In the genomic region with DNA sequence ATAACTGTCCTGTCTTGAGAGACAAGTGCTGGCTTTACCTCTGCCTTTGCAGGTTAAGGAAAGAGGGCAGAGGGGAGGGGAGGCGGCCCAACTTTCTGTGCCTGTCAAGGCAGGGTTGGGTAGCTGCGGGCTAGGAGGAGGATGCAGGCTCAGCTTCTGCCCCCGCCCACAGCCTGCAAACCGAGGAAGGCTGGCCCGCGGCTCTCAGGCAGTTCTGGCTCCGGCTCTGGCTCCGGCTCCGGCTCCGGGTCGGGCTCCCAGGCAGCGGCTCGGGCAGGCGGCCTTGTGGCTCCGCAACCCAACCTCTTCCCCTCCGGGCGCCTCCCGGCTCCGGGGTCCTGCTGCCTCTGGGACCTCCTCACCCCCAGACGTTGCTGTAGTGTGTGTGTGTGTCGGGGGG, we compare ENCODE assay signal across 1 cellular context.
TF ChIP-seq lines count a peak whose summit lies in the region.

No MANE protein-coding gene starts in this region.

TF ChIP-seq in SK-N-SH treated with all-trans-retinoic acid at 6 μM for 48 hours, 23 proteins besides CTCF, POLR2A, EP300 and RAD21 (continued from another document):
- TF ChIP-seq TSHZ2 (CRISPR knock-in tag; IDR thresholded peaks at IDR 0.05): no peak
- TF ChIP-seq ESRRG (CRISPR knock-in tag; IDR thresholded peaks at IDR 0.05): no peak
- TF ChIP-seq ZNF565 (CRISPR knock-in tag; conservative IDR thresholded peaks at IDR 0.05; ENCODE audit: low read depth): no peak
- no peak for TF ChIP-seq ISL1 (CRISPR knock-in tag; IDR thresholded peaks at IDR 0.05)
- TF ChIP-seq BACH2 (CRISPR knock-in tag; IDR thresholded peaks at IDR 0.05; ENCODE audit: borderline replicate concordance): no peak
- TF ChIP-seq OSR1 (CRISPR knock-in tag; IDR thresholded peaks at IDR 0.05): no peak
- TF ChIP-seq CSRNP3 (CRISPR knock-in tag; IDR thresholded peaks at IDR 0.05): no peak
- TF ChIP-seq ZFP3 (CRISPR knock-in tag; IDR thresholded peaks at IDR 0.05): no peak
